ENCODE assay signal across 1 cellular context in genomic region chr12:11807453-11807852, GRCh38.
TF ChIP-seq lines count a peak whose summit lies in the region.

No MANE protein-coding gene starts in this region.

TF ChIP-seq in WTC11, 78 proteins besides CTCF, POLR2A, EP300 and RAD21:
- TF ChIP-seq AR (CRISPR knock-in tag; IDR thresholded peaks at IDR 0.05) = no peak
- TF ChIP-seq STAT6 (CRISPR knock-in tag; conservative IDR thresholded peaks at IDR 0.05; ENCODE audit: low read depth) = no peak
- TF ChIP-seq SOX15 (CRISPR knock-in tag; IDR thresholded peaks at IDR 0.05) = no peak
- no peak for TF ChIP-seq PRDM15 (CRISPR knock-in tag; IDR thresholded peaks at IDR 0.05)
- TF ChIP-seq CBFB (CRISPR knock-in tag; IDR thresholded peaks at IDR 0.05; ENCODE audit: low read depth) = no peak
- TF ChIP-seq NR3C1 (CRISPR knock-in tag; conservative IDR thresholded peaks at IDR 0.05; ENCODE audit: low read depth) = no peak
TF ChIP-seq in WTC11: peak in this region for 0.
